ENCODE assay signal across 31 cellular contexts in the genomic region with DNA sequence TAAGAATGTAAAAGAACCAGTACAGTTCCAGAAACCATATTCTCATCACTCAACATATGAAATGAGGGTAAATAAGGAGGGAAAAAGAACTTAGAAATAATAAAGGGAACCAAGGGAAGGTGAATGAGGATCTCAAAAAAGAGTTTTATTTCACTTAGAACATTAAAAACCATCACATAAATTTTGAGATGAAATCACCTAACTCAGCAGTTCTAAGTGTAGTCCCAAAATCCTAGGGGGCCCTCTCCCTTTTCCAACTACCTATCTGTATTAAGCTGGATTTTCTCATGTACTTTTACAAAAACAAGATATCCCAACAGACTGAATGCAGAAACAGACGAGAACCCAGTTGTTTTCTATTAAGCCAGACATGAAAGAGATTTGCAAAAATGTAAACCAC. TPM values are rescaled to one million over a fixed set of nuclear protein-coding genes. Genes with fewer than 3 reads are reported as not detected.
"Had no signal": no experiment of that assay in that cellular context is flagged by ENCODE, and none has a peak within 500 bp of the region (broad histone marks: within the 10 kb centered on the region; RNA-seq: fewer than 3 reads in every experiment).

No MANE protein-coding gene starts in this region.

- H3K27ac Mint-ChIP-seq: activated B cell treated with CpG ODN at 0.5 μM for 24 hours; activated CD8-positive, alpha-beta T cell treated with anti-CD3 and anti-CD28 coated beads for 36 hours; activated naive CD4-positive, alpha-beta T cell treated with anti-CD3 and anti-CD28 coated beads, Interleukin-2, amount 10 ng/mL, durations not matched to agents 7 days and 5 days; activated T-helper 17 cell treated with anti-CD3 and anti-CD28 coated beads, Interleukin-2, amount 50 U/mL, for 72 hours; dendritic cell treated with granulocyte-macrophage colony-stimulating factor and Interleukin-4, amounts not matched to agents 40 ng/mL and 50 ng/mL, for 4 days; endodermal cell; T-helper 2 cell treated with Interferon-gamma antibody and Interleukin-4, amounts not matched to agents 5 μg/mL and 100 μg/mL, for 36 hours had no signal

- ATAC-seq: activated CD4-positive, CD25-positive, alpha-beta regulatory T cell treated with anti-CD3 and anti-CD28 coated beads, Interleukin-2, amount 50 U/mL, for 24 hours; activated CD8-positive, alpha-beta T cell treated with anti-CD3 and anti-CD28 coated beads for 36 hours; activated T-cell treated with anti-CD3 and anti-CD28 coated beads, Interleukin-2, amount 50 U/mL, for 4 hours; activated T-helper 17 cell treated with anti-CD3 and anti-CD28 coated beads, Interleukin-2, amount 50 U/mL, for 72 hours; esophagus mucosa; T-helper 17 cell had no signal

- H3K4me3 Mint-ChIP-seq: activated B cell treated with CpG ODN at 0.5 μM for 24 hours; activated CD8-positive, alpha-beta T cell treated with anti-CD3 and anti-CD28 coated beads for 36 hours; activated naive CD4-positive, alpha-beta T cell treated with anti-CD3 and anti-CD28 coated beads, Interleukin-2, amount 10 ng/mL, durations not matched to agents 7 days and 5 days; activated naive CD8-positive, alpha-beta T cell; activated T-cell treated with anti-CD3 and anti-CD28 coated beads, Interleukin-2, amount 50 U/mL, for 4 hours; activated T-helper 17 cell treated with anti-CD3 and anti-CD28 coated beads, Interleukin-2, amount 50 U/mL, for 72 hours; central memory CD8-positive, alpha-beta T cell; dendritic cell treated with granulocyte-macrophage colony-stimulating factor and Interleukin-4, amounts not matched to agents 40 ng/mL and 50 ng/mL, for 4 days; endodermal cell; T-helper 17 cell; T-helper 2 cell treated with Interferon-gamma antibody and Interleukin-4, amounts not matched to agents 5 μg/mL and 100 μg/mL, for 36 hours had no signal

- DNase-seq: activated B cell treated with CpG ODN at 0.5 μM for 24 hours; activated CD4-positive, alpha-beta T cell treated with anti-CD3 and anti-CD28 coated beads for 48 hours; activated CD4-positive, alpha-beta T cell treated with anti-CD3 and anti-CD28 coated beads, Interleukin-2, amount 50 U/mL, for 1 hour; activated CD4-positive, alpha-beta T cell treated with anti-CD3 and anti-CD28 coated beads, Interleukin-2, amount 50 U/mL, for 48 hours; activated CD8-positive, alpha-beta memory T cell treated with anti-CD3 and anti-CD28 coated beads for 24 hours; activated CD8-positive, alpha-beta T cell treated with anti-CD3 and anti-CD28 coated beads for 36 hours; activated effector memory CD4-positive, alpha-beta T cell treated with anti-CD3 and anti-CD28 coated beads, Interleukin-2, amount 50 U/mL, for 16 hours; activated naive CD4-positive, alpha-beta T cell treated with anti-CD3 and anti-CD28 coated beads, Interleukin-2, amount 10 ng/mL, durations not matched to agents 7 days and 5 days; activated T-cell treated with anti-CD3 and anti-CD28 coated beads, Interleukin-2, amount 50 U/mL, for 4 hours; amniotic stem cell; anterior cingulate cortex; brain microvascular endothelial cell; dorsolateral prefrontal cortex; effector memory CD4-positive, alpha-beta T cell; endodermal cell; foreskin fibroblast; head of caudate nucleus; T-helper 1 cell; T-helper 17 cell; T1000; WERI-Rb-1 had no signal

- H3K4me1 Mint-ChIP-seq: endodermal cell had no signal

- H3K9me3 Mint-ChIP-seq: activated B cell treated with CpG ODN at 0.5 μM for 24 hours; activated CD8-positive, alpha-beta T cell treated with anti-CD3 and anti-CD28 coated beads for 36 hours; activated naive CD4-positive, alpha-beta T cell treated with anti-CD3 and anti-CD28 coated beads, Interleukin-2, amount 10 ng/mL, durations not matched to agents 7 days and 5 days; activated T-cell treated with anti-CD3 and anti-CD28 coated beads, Interleukin-2, amount 50 U/mL, for 4 hours; central memory CD8-positive, alpha-beta T cell; dendritic cell treated with granulocyte-macrophage colony-stimulating factor and Interleukin-4, amounts not matched to agents 40 ng/mL and 50 ng/mL, for 4 days had no signal

- H3K36me3 Mint-ChIP-seq: activated naive CD8-positive, alpha-beta T cell had no signal

- H3K27me3 Mint-ChIP-seq: activated B cell treated with CpG ODN at 0.5 μM for 24 hours; activated CD8-positive, alpha-beta T cell treated with anti-CD3 and anti-CD28 coated beads for 36 hours; activated naive CD8-positive, alpha-beta T cell; activated T-helper 17 cell treated with anti-CD3 and anti-CD28 coated beads, Interleukin-2, amount 50 U/mL, for 72 hours; dendritic cell treated with granulocyte-macrophage colony-stimulating factor and Interleukin-4, amounts not matched to agents 40 ng/mL and 50 ng/mL, for 4 days; T-helper 17 cell had no signal

RNA-seq across cellular contexts. Expression of a gene that starts 38.7 kb away (rescaled TPM):
- total RNA-seq: epithelial cell of proximal tubule, frontal cortex had no signal

RNA-seq across cellular contexts. Expression of a gene that starts 52.1 kb away (rescaled TPM):
- total RNA-seq: bronchial epithelial cell, epithelial cell of proximal tubule had no signal
